Comparison of ENCODE assay signal across 24 cellular contexts in genomic region chr2:12805032-12805431, GRCh38.
"Had no signal": no experiment of that assay in that cellular context is flagged by ENCODE, and none has a peak within 500 bp of the region (broad histone marks: within the 10 kb centered on the region; RNA-seq: fewer than 3 reads in every experiment).

No MANE protein-coding gene starts in this region.

- H3K9me2 ChIP-seq: SK-N-SH had no signal

- H3K36me3 ChIP-seq: MG63 had no signal

- H3K4me3 ChIP-seq: MG63 had no signal

- FAIRE-seq: HepG2 had no signal

- H3K36me3 Mint-ChIP-seq: IgD-negative memory B cell had no signal

- DNase-seq: KBM-7, MG63, NCI-H1092, NCI-H1105 treated with DMSO at 0.1 percent for 48 hours, NCI-H1417 treated with DMSO at 0.1 percent for 48 hours, NCI-H146, NCI-H1694 treated with DMSO at 0.1 percent for 48 hours, NCI-H1930, NCI-H2081, NCI-H2107, NCI-H226, NCI-H446, NCI-H510A, NCI-H524 treated with DMSO at 0.1 percent for 48 hours, NCI-H69, NCI-H774, PC-3, SHP77, SK-N-SH, SW 1271 had no signal

- H3K4me1 Mint-ChIP-seq: IgD-negative memory B cell had no signal

- H3K27me3 ChIP-seq: MG63 had no signal

- H3K4me3 Mint-ChIP-seq: IgD-negative memory B cell had no signal

- H3K9ac ChIP-seq: SK-N-SH had no signal

- H3K4me2 ChIP-seq: SK-N-SH had no signal

- H3K27ac Mint-ChIP-seq: IgD-negative memory B cell had no signal

- H3K27ac ChIP-seq: RWPE1 had no signal

- ATAC-seq: HepG2, Panc1, PC-3 had no signal
